In the genomic region with DNA sequence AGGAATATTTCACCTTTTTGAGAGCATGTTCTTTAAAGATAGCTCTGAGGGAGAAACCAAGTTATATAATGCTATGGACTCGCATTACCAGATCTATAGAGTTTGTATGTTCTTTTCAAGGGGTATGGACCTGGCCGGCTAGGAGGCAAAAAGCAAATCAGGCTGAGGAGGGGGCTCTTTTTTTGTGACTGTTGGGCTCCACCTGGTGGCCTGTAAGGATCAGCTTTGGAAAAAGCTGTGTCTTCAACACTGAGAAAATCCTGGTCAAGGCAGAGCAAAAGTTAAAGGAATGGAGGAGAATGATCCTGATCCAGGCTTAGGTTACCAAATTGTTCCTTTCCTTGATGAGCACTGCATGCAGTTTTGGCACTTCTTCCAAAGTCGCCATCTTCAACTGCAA, we compare ENCODE assay signal across 9 cellular contexts.
DNase-seq lines count a peak whose midpoint lies in the region; ATAC-seq and TF ChIP-seq lines count a peak whose summit lies in the region.
"Had no signal": no experiment of that assay in that cellular context is flagged by ENCODE, and none has a peak within 500 bp of the region (broad histone marks: within the 10 kb centered on the region; RNA-seq: fewer than 3 reads in every experiment).

No MANE protein-coding gene starts in this region.

- no peaks in the 10 kb centered on the region for H3K9me3 ChIP-seq in Loucy (ENCODE audit: insufficient read depth, low read depth, low read length)
- H3K9me3 ChIP-seq: BLaER1 treated with 17β-estradiol and CSF1 and Interleukin-3, amounts not matched to agents 10 nM and 100 nM had no signal

- TF ChIP-seq CTCF in Loucy (conservative IDR thresholded peaks at IDR 0.05; ENCODE audit: low read length), result peak; percentile 89

- ATAC-seq in sciatic nerve (peak; percentile 62), GM19397 (IDR thresholded peaks at IDR 0.05; ENCODE audit: unreplicated experiment) (no peak)

- DNase-seq in NCI-H1105 treated with DMSO at 0.1 percent for 48 hours (lab: John Stamatoyannopoulos, UW) (peak; percentile 18), NCI-H1105 (lab: John Stamatoyannopoulos, UW) (no peak), globus pallidus (ENCODE audit: low spot score) (peak; percentile 68), sciatic nerve (ENCODE audit: low spot score) (no peak), NCI-H226 (no peak)
- peak; percentile 32 to 36 for DNase-seq in activated CD4-positive, alpha-beta T cell treated with anti-CD3 and anti-CD28 coated beads, Interleukin-2, amount 50 U/mL, for 48 hours

- no peaks in the 10 kb centered on the region for H4K20me1 ChIP-seq in Loucy (ENCODE audit: insufficient read depth, low read length, poor library complexity, severe bottlenecking)
- H4K20me1 ChIP-seq: BLaER1 treated with 17β-estradiol and CSF1 and Interleukin-3, amounts not matched to agents 10 nM and 100 nM had no signal

- H3K9me2 ChIP-seq in Loucy (replicated peaks; ENCODE audit: low read depth, low read length), result no peaks in the 10 kb centered on the region

- H3K79me2 ChIP-seq in Loucy (ENCODE audit: insufficient read depth, low read length), result no peaks in the 10 kb centered on the region

- no peaks in the 10 kb centered on the region for H3K27me3 ChIP-seq in Loucy (ENCODE audit: insufficient read depth, low read length, poor library complexity, severe bottlenecking)
- H3K27me3 ChIP-seq: BLaER1 treated with 17β-estradiol and CSF1 and Interleukin-3, amounts not matched to agents 10 nM and 100 nM had no signal

- H2AFZ ChIP-seq in Loucy (ENCODE audit: low read length), result no peak overlapping the region

- no peaks in the 10 kb centered on the region for H3K36me3 ChIP-seq in Loucy (ENCODE audit: insufficient read depth, low read length)

- intact Hi-C loops in sciatic nerve (cut with DNase I), result loop anchor here (5.0 kb wide), 1 partner anchor 215 kb away; the partner anchor contains the start of gene NPPC

- H3K4me1 ChIP-seq in Loucy (ENCODE audit: insufficient read depth, low read length, poor library complexity, severe bottlenecking), result peaks cover 20% of the 10 kb centered on the region

- H3K4me2 ChIP-seq in Loucy (ENCODE audit: low read depth, low read length, poor library complexity, severe bottlenecking), result no peak overlapping the region

- no peak overlapping the region for H3K9ac ChIP-seq in Loucy (ENCODE audit: low read depth, low read length, poor library complexity, severe bottlenecking)
- H3K9ac ChIP-seq: BLaER1 treated with 17β-estradiol and CSF1 and Interleukin-3, amounts not matched to agents 10 nM and 100 nM had no signal

- no peaks in the 10 kb centered on the region for H3F3A ChIP-seq in Loucy (ENCODE audit: low read depth)

- no peak overlapping the region for H3K4me3 ChIP-seq in Loucy (ENCODE audit: low read length, poor library complexity, severe bottlenecking)
- H3K4me3 ChIP-seq: BLaER1 treated with 17β-estradiol and CSF1 and Interleukin-3, amounts not matched to agents 10 nM and 100 nM had no signal

Comparison
In these comparisons a context has a peak if more than half of its experiments do, and no peak if none do; other contexts are left out.
1. DNase-seq: peak in NCI-H1105 treated with DMSO at 0.1 percent for 48 hours (single experiment), activated CD4-positive, alpha-beta T cell treated with anti-CD3 and anti-CD28 coated beads, Interleukin-2, amount 50 U/mL, for 48 hours (2 of 2) and globus pallidus (single experiment); none in NCI-H1105 (single experiment), sciatic nerve (single experiment) and NCI-H226 (single experiment).